In genomic region chr5:58025825-58026224, GRCh38 we compare ENCODE assay signal across 21 cellular contexts.
DNase-seq lines count a peak whose midpoint lies in the region; ATAC-seq, FAIRE-seq and TF ChIP-seq lines count a peak whose summit lies in the region.
"Had no signal": no experiment of that assay in that cellular context is flagged by ENCODE, and none has a peak within 500 bp of the region (broad histone marks: within the 10 kb centered on the region; RNA-seq: fewer than 3 reads in every experiment).

No MANE protein-coding gene starts in this region.

- no peak for FAIRE-seq in H54 (lab: Jason Lieb, UNC)
- FAIRE-seq: A549, D721Med, G401.6, GM12891, HepG2, HTR-8/SVneo had no signal

- ATAC-seq in left colon, result no peak
- ATAC-seq: A549, HepG2 had no signal

- no peak overlapping the region for H3K4me3 ChIP-seq in neural cell (ENCODE audit: low read length)
- H3K4me3 ChIP-seq: A549, HAP-1 had no signal

- H4K20me1 ChIP-seq in neural cell (ENCODE audit: insufficient read depth), result no peaks in the 10 kb centered on the region

- H3K4me2 ChIP-seq in neural cell (ENCODE audit: low read length), result no peak overlapping the region
- H3K4me2 ChIP-seq: A549 had no signal

- H3K27ac ChIP-seq in caudate nucleus (ENCODE audit: low read depth, low read length), result peak overlapping the region; percentile 60
- H3K27ac ChIP-seq in neural cell (ENCODE audit: low read length), result peak overlapping the region; percentile 36
- H3K27ac ChIP-seq: A549, C4-2B had no signal

- no peaks in the 10 kb centered on the region for H3K36me3 ChIP-seq in neural cell (ENCODE audit: insufficient read depth, low read length)
- H3K36me3 ChIP-seq: BE2C, HAP-1 had no signal

- intact Hi-C loops in left colon (cut with DNase I, micrococcal nuclease), result no loop called here

- no peaks in the 10 kb centered on the region for H3K9me3 ChIP-seq in neural cell (ENCODE audit: low read length)
- H3K9me3 ChIP-seq: A549, BE2C, HAP-1 had no signal

- H3K27me3 ChIP-seq in neural cell (ENCODE audit: insufficient read depth, low read depth, low read length), result no peaks in the 10 kb centered on the region
- H3K27me3 ChIP-seq: BE2C had no signal

- no peaks in the 10 kb centered on the region for H3K79me2 ChIP-seq in neural cell (replicated peaks; ENCODE audit: insufficient read depth, low read length)

- DNase-seq in caudate nucleus (lab: John Stamatoyannopoulos, UW) (no peak), inferior parietal cortex (ENCODE audit: extremely low spot score) (peak; percentile 42), NCI-H748 treated with DMSO at 0.1 percent for 48 hours (lab: John Stamatoyannopoulos, UW) (no peak), dermis blood vessel endothelial cell (no peak), left colon (no peak), H54 (ENCODE audit: insufficient read length, low spot score) (no peak)
- DNase-seq: BE2C; CD4-positive, alpha-beta memory T cell; DMS153; DMS79 treated with DMSO at 0.1 percent for 48 hours; EL; GOT3 had no signal

- no peak for TF ChIP-seq POLR2A in H54 (IDR thresholded peaks at IDR 0.05; ENCODE audit: low read depth, low read length)

- no peak overlapping the region for H3K9ac ChIP-seq in neural cell (ENCODE audit: low read length)

- no peak for TF ChIP-seq EP300 in neural cell (conservative IDR thresholded peaks at IDR 0.05; ENCODE audit: poor library complexity, severe bottlenecking)

- H2AFZ ChIP-seq in neural cell (ENCODE audit: low read depth, low read length), result no peak overlapping the region

- no peak for TF ChIP-seq RAD21 in neural cell (conservative IDR thresholded peaks at IDR 0.05)

- no peaks in the 10 kb centered on the region for H3F3A ChIP-seq in neural cell (ENCODE audit: insufficient read depth, low read length, poor library complexity, severe bottlenecking)

- no peak for TF ChIP-seq CTCF in neural cell (IDR thresholded peaks at IDR 0.05; ENCODE audit: poor library complexity, severe bottlenecking)

- no peaks in the 10 kb centered on the region for H3K9me2 ChIP-seq in neural cell (ENCODE audit: insufficient read depth, low read length)

TF ChIP-seq in neural cell, 6 proteins besides CTCF, POLR2A, EP300 and RAD21:
- no peak for TF ChIP-seq EZH2 (IDR thresholded peaks at IDR 0.05; ENCODE audit: borderline replicate concordance, insufficient read depth, low read length, poor library complexity, severe bottlenecking)
- no peak for TF ChIP-seq REST (IDR thresholded peaks at IDR 0.05; ENCODE audit: borderline replicate concordance)
- no peak for TF ChIP-seq TAF1 (IDR thresholded peaks at IDR 0.05; ENCODE audit: low read depth)
- no peak for TF ChIP-seq SMC3 (conservative IDR thresholded peaks at IDR 0.05; ENCODE audit: poor library complexity)
- TF ChIP-seq MXI1 (conservative IDR thresholded peaks at IDR 0.05; ENCODE audit: poor library complexity, severe bottlenecking), result no peak
- no peak for TF ChIP-seq POLR2AphosphoS5 (IDR thresholded peaks at IDR 0.05)
